In the genomic region with DNA sequence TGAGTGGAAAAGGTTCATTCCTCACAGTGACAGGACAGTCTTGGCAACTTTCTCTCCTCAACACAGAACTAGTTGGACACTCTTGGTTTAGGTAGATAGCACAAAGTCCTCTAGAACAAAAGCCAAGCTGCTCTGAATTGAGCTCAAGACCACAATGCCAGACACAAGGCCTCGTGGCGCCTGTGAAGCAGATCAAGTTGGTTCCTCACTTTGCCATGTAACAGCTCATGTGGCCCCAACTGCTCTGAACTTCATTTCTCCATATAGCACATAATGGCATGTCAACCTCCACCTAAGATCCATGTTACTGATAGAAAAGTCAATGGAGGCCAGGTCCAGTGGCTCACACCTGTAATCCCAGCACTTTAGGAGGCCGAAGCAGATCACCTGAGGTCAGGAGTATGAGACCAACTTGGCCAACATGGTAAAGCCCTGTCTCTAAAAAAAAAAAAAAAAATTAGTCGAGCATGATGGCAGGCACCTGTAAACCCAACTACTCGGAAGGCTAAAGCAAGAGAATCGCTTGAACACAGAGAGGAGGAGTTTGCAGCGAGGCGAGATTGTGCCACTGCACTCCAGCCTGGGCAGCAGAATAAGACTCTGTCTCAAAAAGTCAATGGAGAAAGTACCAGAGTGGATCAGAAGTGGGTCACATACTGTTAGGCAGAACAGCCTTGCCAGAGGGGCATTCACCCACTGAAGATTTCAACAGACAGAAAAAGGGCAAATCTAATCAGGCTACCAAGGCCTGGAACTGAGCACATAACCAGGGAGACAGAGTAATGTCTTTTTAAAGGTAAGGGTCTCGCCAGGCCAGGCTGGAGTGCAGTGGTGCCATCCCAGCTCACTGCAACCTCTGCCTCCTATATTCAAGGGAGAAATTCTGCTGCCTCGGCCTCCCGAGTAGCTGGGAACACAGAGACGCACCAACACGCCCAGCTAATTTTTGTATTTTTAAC, we compare ENCODE assay signal across 20 cellular contexts. TPM values are rescaled to one million over a fixed set of nuclear protein-coding genes. Genes with fewer than 3 reads are reported as not detected.
A peak's percentile ranks its signal among the peaks of the same experiment; 100 is the strongest.
DNase-seq lines count a peak whose midpoint lies in the region; ATAC-seq and TF ChIP-seq lines count a peak whose summit lies in the region.
"Had no signal": no experiment of that assay in that cellular context is flagged by ENCODE, and none has a peak within 500 bp of the region (broad histone marks: within the 10 kb centered on the region; RNA-seq: fewer than 3 reads in every experiment).

No MANE protein-coding gene starts in this region.

- 98% methylated on average over 13 of the region's 13 CpGs for WGBS in smooth muscle cell (ENCODE audit: low lambda C conversion rate)

- peak in 1 of 2 donors; percentile 3 for ATAC-seq in activated T-cell treated with anti-CD3 and anti-CD28 coated beads, Interleukin-2, amount 50 U/mL, for 72 hours (replicated peaks in 1 of 2)
- ATAC-seq in T-helper 17 cell (no peak), HG02973 (IDR thresholded peaks at IDR 0.05; ENCODE audit: unreplicated experiment) (no peak), GM19455 (IDR thresholded peaks at IDR 0.05; ENCODE audit: unreplicated experiment) (no peak)
- ATAC-seq: activated CD8-positive, alpha-beta memory T cell treated with anti-CD3 and anti-CD28 coated beads, Interleukin-2, amount 10 ng/mL, durations not matched to agents 7 days and 5 days; stimulated activated naive CD8-positive, alpha-beta T cell treated with anti-CD3 and anti-CD28 coated beads, Interleukin-15, Interleukin-2, amounts not matched to agents 100 U/mL and 50 U/mL, for 24 hours had no signal

- no peak overlapping the region for H3K4me3 ChIP-seq in smooth muscle cell
- H3K4me3 ChIP-seq: tibial nerve had no signal

- H3K27me3 ChIP-seq in smooth muscle cell (ENCODE audit: low read depth), result no peaks in the 10 kb centered on the region
- H3K27me3 ChIP-seq: neutrophil, tibial nerve had no signal

- peak overlapping the region; percentile 78 for H3K27ac Mint-ChIP-seq in activated T-cell treated with anti-CD3 and anti-CD28 coated beads, Interleukin-2, amount 50 U/mL, for 72 hours
- H3K27ac Mint-ChIP-seq in T-helper 17 cell (peak overlapping the region; percentile 51), immature natural killer cell (peak overlapping the region; percentile 44 to 81 (median 66))
- H3K27ac Mint-ChIP-seq: activated B cell treated with CpG ODN at 0.5 μM for 24 hours had no signal

- no peak for DNase-seq in activated T-cell treated with anti-CD3 and anti-CD28 coated beads, Interleukin-2, amount 50 U/mL, for 72 hours
- DNase-seq in activated T-cell treated with anti-CD3 and anti-CD28 coated beads, Interleukin-2, amount 50 U/mL, for 1 hour, result no peak
- DNase-seq in T-helper 17 cell (no peak), immature natural killer cell (no peak), smooth muscle cell (lab: John Stamatoyannopoulos, UW; ENCODE audit: unreplicated experiment) (no peak), KG1 (lab: John Stamatoyannopoulos, UW) (no peak)
- DNase-seq: activated B cell treated with CpG ODN at 0.5 μM for 24 hours; activated CD8-positive, alpha-beta memory T cell treated with anti-CD3 and anti-CD28 coated beads, Interleukin-2, amount 10 ng/mL, durations not matched to agents 7 days and 5 days; foreskin melanocyte; mesendoderm; NCI-H2081 treated with DMSO at 0.1 percent for 48 hours; SHP77; stimulated activated CD4-positive, alpha-beta T cell treated with anti-CD3 and anti-CD28 coated beads, Interleukin-15, amount 100 ng/mL, for 24 hours; stimulated activated naive CD8-positive, alpha-beta T cell treated with anti-CD3 and anti-CD28 coated beads, Interleukin-15, Interleukin-2, amounts not matched to agents 100 U/mL and 50 U/mL, for 24 hours had no signal

- H3K4me2 ChIP-seq in smooth muscle cell, result no peak overlapping the region

- H3K9ac ChIP-seq in smooth muscle cell (ENCODE audit: low read depth), result no peak overlapping the region

- H3K36me3 Mint-ChIP-seq in activated T-cell treated with anti-CD3 and anti-CD28 coated beads, Interleukin-2, amount 50 U/mL, for 72 hours (ENCODE audit: insufficient read depth in 2 of 2), result peaks cover 30 to 71% of the 10 kb centered on the region in 2 donors
- H3K36me3 Mint-ChIP-seq in T-helper 17 cell (ENCODE audit: low read depth) (peaks cover 5% of the 10 kb centered on the region), immature natural killer cell (peaks cover 44 to 68% (median 57%) of the 10 kb centered on the region in 3 donors)

- no peaks in the 10 kb centered on the region for H3K9me3 Mint-ChIP-seq in activated T-cell treated with anti-CD3 and anti-CD28 coated beads, Interleukin-2, amount 50 U/mL, for 72 hours
- no peaks in the 10 kb centered on the region for H3K9me3 Mint-ChIP-seq in immature natural killer cell
- H3K9me3 Mint-ChIP-seq: activated B cell treated with CpG ODN at 0.5 μM for 24 hours, brain had no signal

- H2AFZ ChIP-seq in smooth muscle cell (ENCODE audit: low read depth), result no peak overlapping the region

- no peaks in the 10 kb centered on the region for H3K4me1 ChIP-seq in smooth muscle cell (ENCODE audit: low read depth)

- peaks cover 49% of the 10 kb centered on the region for H3F3A ChIP-seq in smooth muscle cell (ENCODE audit: low read depth)

- H3K4me1 Mint-ChIP-seq in activated T-cell treated with anti-CD3 and anti-CD28 coated beads, Interleukin-2, amount 50 U/mL, for 72 hours (ENCODE audit: low read depth), result peaks cover 58% of the 10 kb centered on the region
- H3K4me1 Mint-ChIP-seq in T-helper 17 cell, result peaks cover 37% of the 10 kb centered on the region
- peaks cover 46 to 75% of the 10 kb centered on the region in 2 donors for H3K4me1 Mint-ChIP-seq in immature natural killer cell

- H3K27ac ChIP-seq in smooth muscle cell (ENCODE audit: low read depth), result peak overlapping the region; percentile 19
- H3K27ac ChIP-seq: epithelial cell of prostate, neutrophil, tibial nerve had no signal

- peaks cover 99% of the 10 kb centered on the region for H3K79me2 ChIP-seq in smooth muscle cell (ENCODE audit: low read depth)

- TF ChIP-seq CTCF in smooth muscle cell (IDR thresholded peaks at IDR 0.05; ENCODE audit: borderline replicate concordance, insufficient read depth, poor library complexity, severe bottlenecking), result no peak

- no peaks in the 10 kb centered on the region for H3K9me3 ChIP-seq in T-helper 17 cell (ENCODE audit: control insufficient read depth, low read length, poor library complexity, severe bottlenecking)
- no peaks in the 10 kb centered on the region for H3K9me3 ChIP-seq in smooth muscle cell (replicated peaks; ENCODE audit: low read depth)
- H3K9me3 ChIP-seq: tibial nerve had no signal

- no peak overlapping the region for H3K4me3 Mint-ChIP-seq in activated T-cell treated with anti-CD3 and anti-CD28 coated beads, Interleukin-2, amount 50 U/mL, for 72 hours
- H3K4me3 Mint-ChIP-seq in T-helper 17 cell (no peak overlapping the region), immature natural killer cell (peak overlapping the region in 1 of 5 donors; percentile 8)
- H3K4me3 Mint-ChIP-seq: activated B cell treated with CpG ODN at 0.5 μM for 24 hours; activated CD8-positive, alpha-beta memory T cell treated with anti-CD3 and anti-CD28 coated beads, Interleukin-2, amount 10 ng/mL, durations not matched to agents 7 days and 5 days; brain had no signal

- H3K27me3 Mint-ChIP-seq in activated T-cell treated with anti-CD3 and anti-CD28 coated beads, Interleukin-2, amount 50 U/mL, for 72 hours (ENCODE audit: low read depth), result no peaks in the 10 kb centered on the region
- H3K27me3 Mint-ChIP-seq in T-helper 17 cell, result no peaks in the 10 kb centered on the region
- peaks cover 15 to 61% (median 49%) of the 10 kb centered on the region in 3 donors for H3K27me3 Mint-ChIP-seq in immature natural killer cell (ENCODE audit: low read depth in 3 of 3)
- H3K27me3 Mint-ChIP-seq: activated B cell treated with CpG ODN at 0.5 μM for 24 hours; activated CD8-positive, alpha-beta memory T cell treated with anti-CD3 and anti-CD28 coated beads, Interleukin-2, amount 10 ng/mL, durations not matched to agents 7 days and 5 days had no signal

- peaks cover 100% of the 10 kb centered on the region for H4K20me1 ChIP-seq in smooth muscle cell (ENCODE audit: low read depth)

- peaks cover 63% of the 10 kb centered on the region for H3K36me3 ChIP-seq in smooth muscle cell (ENCODE audit: low read depth)

RNA-seq across cellular contexts. Expression of gene ROMO1, which starts 21.2 kb away (rescaled TPM):
- 10 to 100 TPM; 51.4 to 53.8 TPM for total RNA-seq in activated T-cell treated with anti-CD3 and anti-CD28 coated beads, Interleukin-2, amount 50 U/mL, for 72 hours
- total RNA-seq in T-helper 17 cell, result 10 to 100 TPM; 35.1 to 37.6 TPM
- polyA plus RNA-seq in immature natural killer cell, result 100 to 1,000 TPM; 298 to 612 (median 340) TPM
- 252 and 523 TPM in 2 replicates for total RNA-seq in smooth muscle cell
- polyA plus RNA-seq in smooth muscle cell, result 694 and 771 TPM in 2 replicates

RNA-seq across cellular contexts. Expression of gene NFS1, which starts 21.3 kb away (rescaled TPM):
- 10 to 100 TPM; 43.3 to 46.0 TPM for total RNA-seq in activated T-cell treated with anti-CD3 and anti-CD28 coated beads, Interleukin-2, amount 50 U/mL, for 72 hours
- total RNA-seq in T-helper 17 cell (10 to 100 TPM; 16.8 to 19.4 TPM), smooth muscle cell (25.3 and 40.1 TPM in 2 replicates)
- polyA plus RNA-seq in immature natural killer cell (10 to 100 TPM in 2 of 3 donors, 1 to 10 TPM in 1; 8.1 to 21.3 (median 20.0) TPM), smooth muscle cell (35.1 and 40.3 TPM in 2 replicates)

RNA-seq across cellular contexts. Expression of gene RBM39, which starts 21.6 kb away (rescaled TPM):
- total RNA-seq in activated T-cell treated with anti-CD3 and anti-CD28 coated beads, Interleukin-2, amount 50 U/mL, for 72 hours, result 100 to 1,000 TPM; 431 to 525 TPM
- total RNA-seq in T-helper 17 cell (1,000 to 10,000 TPM; 1,047 to 1,109 TPM), smooth muscle cell (408 and 449 TPM in 2 replicates)
- polyA plus RNA-seq in immature natural killer cell (100 to 1,000 TPM; 120 to 203 (median 142) TPM), smooth muscle cell (139 and 196 TPM in 2 replicates)

RNA-seq across cellular contexts. Expression of gene PHF20, which starts 51.4 kb away (rescaled TPM):
- total RNA-seq in activated T-cell treated with anti-CD3 and anti-CD28 coated beads, Interleukin-2, amount 50 U/mL, for 72 hours, result 10 to 100 TPM; 68.1 to 68.6 TPM
- total RNA-seq in T-helper 17 cell (100 to 1,000 TPM; 121 to 129 TPM), smooth muscle cell (24.5 and 27.4 TPM in 2 replicates)
- polyA plus RNA-seq in immature natural killer cell (100 to 1,000 TPM in 2 of 3 donors, 10 to 100 TPM in 1; 92.6 to 140 (median 112) TPM), smooth muscle cell (23.3 and 23.7 TPM in 2 replicates)

RNA-seq across cellular contexts. Expression of gene CPNE1, which starts 55.7 kb away (rescaled TPM):
- 100 to 1,000 TPM; 459 to 512 TPM for total RNA-seq in activated T-cell treated with anti-CD3 and anti-CD28 coated beads, Interleukin-2, amount 50 U/mL, for 72 hours
- 100 to 1,000 TPM; 215 to 250 TPM for total RNA-seq in T-helper 17 cell
- polyA plus RNA-seq in immature natural killer cell, result 100 to 1,000 TPM; 445 to 490 (median 454) TPM
- 111 and 140 TPM in 2 replicates for total RNA-seq in smooth muscle cell
- polyA plus RNA-seq in smooth muscle cell, result 156 TPM in 2 replicates
